In genomic region chr9:24479266-24479665, GRCh38 we compare ENCODE assay signal across 1 cellular context.
TF ChIP-seq lines count a peak whose summit lies in the region.

No MANE protein-coding gene starts in this region.

TF ChIP-seq in WTC11, 78 proteins besides CTCF, POLR2A, EP300 and RAD21:
- TF ChIP-seq ZNF532 (CRISPR knock-in tag; IDR thresholded peaks at IDR 0.05; ENCODE audit: borderline replicate concordance) (no peak), RELA (CRISPR knock-in tag; IDR thresholded peaks at IDR 0.05; ENCODE audit: borderline replicate concordance) (no peak), E2F1 (CRISPR knock-in tag; IDR thresholded peaks at IDR 0.05) (no peak), JAZF1 (CRISPR knock-in tag; IDR thresholded peaks at IDR 0.05) (no peak), GABPB1 (CRISPR knock-in tag; IDR thresholded peaks at IDR 0.05) (no peak), IRF1 (CRISPR knock-in tag; IDR thresholded peaks at IDR 0.05) (no peak), SOX15 (CRISPR knock-in tag; IDR thresholded peaks at IDR 0.05) (no peak), NFE2L1 (CRISPR knock-in tag; IDR thresholded peaks at IDR 0.05) (no peak)
